10 cellular contexts compared by ENCODE assay signal in the genomic region with DNA sequence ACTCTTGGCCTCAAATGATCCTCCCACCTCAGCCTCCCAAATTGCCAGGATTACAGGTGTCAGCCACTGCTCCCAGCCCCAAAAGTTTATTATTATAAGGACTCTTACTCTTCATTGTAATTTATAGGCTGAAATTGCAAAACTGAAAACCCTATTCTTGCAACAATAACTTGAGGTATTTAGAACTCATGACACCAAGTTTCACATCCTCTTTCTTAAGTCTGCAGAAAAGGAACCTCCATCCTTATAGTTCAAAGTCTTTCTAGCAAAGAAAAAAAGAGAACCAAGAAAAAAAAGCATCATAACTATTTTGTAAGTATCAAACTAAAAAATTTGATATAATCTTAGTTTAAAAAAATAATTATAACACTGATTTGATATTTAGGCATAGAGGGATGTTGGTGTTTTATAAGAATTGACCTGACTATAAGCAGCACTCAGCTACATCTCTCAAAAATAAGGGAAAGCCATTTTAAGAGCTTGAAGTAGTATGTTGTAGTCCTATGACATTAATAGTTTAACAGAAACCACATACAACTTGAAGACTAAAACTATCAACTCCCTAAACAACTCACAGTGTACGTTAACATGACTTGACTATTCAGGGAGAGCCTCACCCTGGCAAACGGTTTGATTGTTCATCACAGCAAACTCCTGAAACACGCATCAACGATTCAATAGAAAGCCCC.
DNase-seq lines count a peak whose midpoint lies in the region; ATAC-seq and TF ChIP-seq lines count a peak whose summit lies in the region.
"Had no signal": no experiment of that assay in that cellular context is flagged by ENCODE, and none has a peak within 500 bp of the region (broad histone marks: within the 10 kb centered on the region; RNA-seq: fewer than 3 reads in every experiment).

No MANE protein-coding gene starts in this region.

- H3K9ac ChIP-seq in BLaER1 treated with 17β-estradiol and CSF1 and Interleukin-3, amounts not matched to agents 10 nM and 100 nM, result peak overlapping the region; percentile 50 to 78 (median 69); a peak in 21 of 22 replicates

- peak overlapping the region; percentile 47 to 94 (median 76) for H3K4me2 ChIP-seq in BLaER1 treated with 17β-estradiol and CSF1 and Interleukin-3, amounts not matched to agents 10 nM and 100 nM
- H3K4me2 ChIP-seq in OCI-LY7 (ENCODE audit: low read length), result no peak overlapping the region

- CTCF ChIA-PET in OCI-LY7 (lab: Charles Lee; ENCODE audit: unreplicated experiment), result no interaction called here

- peaks cover 13 to 19% (median 13%) of the 10 kb centered on the region in 11 experiments for H3K36me3 ChIP-seq in BLaER1 treated with 17β-estradiol and CSF1 and Interleukin-3, amounts not matched to agents 10 nM and 100 nM
- no peaks in the 10 kb centered on the region for H3K36me3 ChIP-seq in OCI-LY7 (ENCODE audit: insufficient read depth, low read length)

- POLR2A ChIA-PET in OCI-LY7 (lab: Charles Lee), result no interaction called here

- no peaks in the 10 kb centered on the region for H4K20me1 ChIP-seq in BLaER1 treated with 17β-estradiol and CSF1 and Interleukin-3, amounts not matched to agents 10 nM and 100 nM
- no peaks in the 10 kb centered on the region for H4K20me1 ChIP-seq in OCI-LY7 (ENCODE audit: insufficient read depth, low read length)

- intact Hi-C loops in OCI-LY7 (cut with micrococcal nuclease; ENCODE audit: unreplicated experiment), result no loop called here

- no peak for TF ChIP-seq CTCF in OCI-LY7 (conservative IDR thresholded peaks at IDR 0.05; ENCODE audit: low read length)

- no TSS peak for BruUV-seq in OCI-LY7 (replicated peaks; lab: Mats Ljungman, UMichigan)

- H3K4me3 ChIP-seq in BLaER1 treated with 17β-estradiol and CSF1 and Interleukin-3, amounts not matched to agents 10 nM and 100 nM, result peak overlapping the region in 3 of 10 experiments; percentile 2 to 25 (median 24); a peak in 3 of 20 replicates
- no peak overlapping the region for H3K4me3 ChIP-seq in OCI-LY7 (ENCODE audit: low read depth, low read length, poor library complexity, severe bottlenecking)

- peak overlapping the region; percentile 76 to 93 (median 86); a peak in 21 of 22 replicates for H3K27ac ChIP-seq in BLaER1 treated with 17β-estradiol and CSF1 and Interleukin-3, amounts not matched to agents 10 nM and 100 nM
- H3K27ac ChIP-seq in OCI-LY7 (ENCODE audit: low read depth, low read length, poor library complexity, severe bottlenecking), result no peak overlapping the region

- H3K4me1 ChIP-seq in BLaER1 treated with 17β-estradiol and CSF1 and Interleukin-3, amounts not matched to agents 10 nM and 100 nM, result peaks cover 31 to 86% (median 60%) of the 10 kb centered on the region in 10 experiments
- H3K4me1 ChIP-seq in OCI-LY7 (ENCODE audit: insufficient read depth, low read length, poor library complexity, severe bottlenecking), result peaks cover 7% of the 10 kb centered on the region

- H3K27me3 ChIP-seq in BLaER1 treated with 17β-estradiol and CSF1 and Interleukin-3, amounts not matched to agents 10 nM and 100 nM, result no peaks in the 10 kb centered on the region

- ATAC-seq in GM19438 (IDR thresholded peaks at IDR 0.05; ENCODE audit: low read depth, unreplicated experiment) (peak; percentile 82), HG03045 (IDR thresholded peaks at IDR 0.05; ENCODE audit: unreplicated experiment) (peak; percentile 80)

- peaks cover 13 to 32% (median 24%) of the 10 kb centered on the region in 11 experiments for H3K9me3 ChIP-seq in BLaER1 treated with 17β-estradiol and CSF1 and Interleukin-3, amounts not matched to agents 10 nM and 100 nM (replicated peaks in 1 of 11)
- 0 out of 2 replicates have a peak, but pooled peaks cover 3% of the 10 kb centered on the region for H3K9me3 ChIP-seq in OCI-LY7 (ENCODE audit: low read length)

- H3K79me2 ChIP-seq in OCI-LY7 (ENCODE audit: insufficient read depth, low read depth, low read length), result no peaks in the 10 kb centered on the region

- no peaks in the 10 kb centered on the region for H3K9me2 ChIP-seq in OCI-LY7 (ENCODE audit: insufficient read depth, low read length)

- H2AFZ ChIP-seq in OCI-LY7 (ENCODE audit: low read length), result no peak overlapping the region

- peak; percentile 61 for DNase-seq in OCI-LY7 (ENCODE audit: low spot score)
- DNase-seq in middle frontal gyrus (ENCODE audit: extremely low spot score, low spot score), result no peak
- DNase-seq in cerebellar cortex (ENCODE audit: low spot score), result no peak
- DNase-seq in stimulated activated CD4-positive, alpha-beta T cell treated with anti-CD3 and anti-CD28 coated beads, Interleukin-12 subunit alpha, Interleukin-12 subunit beta, amount 100 ng/mL, for 4 hours, result no peak
- no peak for DNase-seq in D341Med (ENCODE audit: low spot score)
- DNase-seq: activated CD4-positive, alpha-beta memory T cell treated with anti-CD3 and anti-CD28 coated beads for 36 hours; NCI-H2107 had no signal
